ENCODE assay signal across 14 cellular contexts in genomic region chr2:8622924-8623465, GRCh38.
"Had no signal": no experiment of that assay in that cellular context is flagged by ENCODE, and none has a peak within 500 bp of the region (broad histone marks: within the 10 kb centered on the region; RNA-seq: fewer than 3 reads in every experiment).

No MANE protein-coding gene starts in this region.

- H3K9me3 Mint-ChIP-seq: activated CD4-positive, alpha-beta memory T cell treated with anti-CD3 and anti-CD28 coated beads for 36 hours; T-helper 2 cell treated with Interferon-gamma antibody and Interleukin-4, amounts not matched to agents 5 μg/mL and 100 μg/mL, for 36 hours had no signal

- H3K4me2 ChIP-seq: smooth muscle cell had no signal

- H3K36me3 Mint-ChIP-seq: activated CD4-positive, alpha-beta memory T cell treated with anti-CD3 and anti-CD28 coated beads for 36 hours had no signal

- DNase-seq: activated CD4-positive, alpha-beta memory T cell treated with anti-CD3 and anti-CD28 coated beads for 36 hours; activated CD4-positive, CD25-positive, alpha-beta regulatory T cell treated with anti-CD3 and anti-CD28 coated beads, Interleukin-2, amount 50 U/mL, for 72 hours; activated naive CD4-positive, alpha-beta T cell; colonic mucosa; effector CD4-positive, alpha-beta T cell; foreskin keratinocyte; left colon; mammary epithelial cell; right cardiac atrium; SW 1271; transverse colon had no signal

- H3K36me3 ChIP-seq: cardiac muscle cell, colonic mucosa, transverse colon had no signal

- H3K27ac Mint-ChIP-seq: activated CD4-positive, alpha-beta memory T cell treated with anti-CD3 and anti-CD28 coated beads for 36 hours; T-helper 2 cell treated with Interferon-gamma antibody and Interleukin-4, amounts not matched to agents 5 μg/mL and 100 μg/mL, for 36 hours had no signal

- H3K9me3 ChIP-seq: colonic mucosa, transverse colon had no signal

- H3K27me3 ChIP-seq: cardiac muscle cell, colonic mucosa, foreskin keratinocyte, transverse colon had no signal

- H3K27ac ChIP-seq: cardiac muscle cell, colonic mucosa, foreskin keratinocyte, transverse colon had no signal

- H3K4me3 ChIP-seq: cardiac muscle cell, colonic mucosa, smooth muscle cell, transverse colon had no signal

- H3K4me3 Mint-ChIP-seq: activated CD4-positive, alpha-beta memory T cell treated with anti-CD3 and anti-CD28 coated beads for 36 hours; T-helper 2 cell treated with Interferon-gamma antibody and Interleukin-4, amounts not matched to agents 5 μg/mL and 100 μg/mL, for 36 hours had no signal

- ATAC-seq: foreskin keratinocyte, left colon, right cardiac atrium had no signal

- H3K4me1 ChIP-seq: foreskin keratinocyte had no signal
